3 cellular contexts compared by ENCODE assay signal in genomic region chr2:213202006-213202405, GRCh38.
TF ChIP-seq lines count a peak whose summit lies in the region.

No MANE protein-coding gene starts in this region.

TF ChIP-seq in SK-N-SH, 30 proteins besides CTCF, POLR2A, EP300 and RAD21:
- no peak for TF ChIP-seq IRF3 (IDR thresholded peaks at IDR 0.05; ENCODE audit: low read depth, low read length)
- no peak for TF ChIP-seq RFX5 (IDR thresholded peaks at IDR 0.05; ENCODE audit: low read length)
- TF ChIP-seq FOSL2 (IDR thresholded peaks at IDR 0.05; ENCODE audit: borderline replicate concordance, low read depth): no peak

TF ChIP-seq in SK-N-SH treated with all-trans-retinoic acid at 6 μM for 48 hours, 23 proteins besides CTCF, POLR2A, EP300 and RAD21:
- TF ChIP-seq PATZ1 (CRISPR knock-in tag; IDR thresholded peaks at IDR 0.05; ENCODE audit: borderline replicate concordance) (no peak), TOX (CRISPR knock-in tag; IDR thresholded peaks at IDR 0.05; ENCODE audit: borderline replicate concordance) (no peak), ZNF8 (CRISPR knock-in tag; IDR thresholded peaks at IDR 0.05) (no peak), ZC3H10 (CRISPR knock-in tag; IDR thresholded peaks at IDR 0.05) (no peak), CSRNP3 (CRISPR knock-in tag; IDR thresholded peaks at IDR 0.05) (no peak), ZFP30 (CRISPR knock-in tag; IDR thresholded peaks at IDR 0.05) (no peak), BACH2 (CRISPR knock-in tag; IDR thresholded peaks at IDR 0.05; ENCODE audit: borderline replicate concordance) (no peak), OSR1 (CRISPR knock-in tag; IDR thresholded peaks at IDR 0.05) (no peak), TCF4 (CRISPR knock-in tag; IDR thresholded peaks at IDR 0.05; ENCODE audit: borderline replicate concordance) (no peak), TSHZ2 (CRISPR knock-in tag; IDR thresholded peaks at IDR 0.05) (no peak)

TF ChIP-seq in GM12878, 131 proteins besides CTCF, POLR2A, EP300 and RAD21:
- TF ChIP-seq SUPT20H (IDR thresholded peaks at IDR 0.05; ENCODE audit: borderline replicate concordance, control insufficient read depth, low read depth, low read length) (no peak), SIN3A (IDR thresholded peaks at IDR 0.05; ENCODE audit: low read depth, low read length) (no peak), PRDM15 (CRISPR knock-in tag; IDR thresholded peaks at IDR 0.05) (no peak), DPF2 (IDR thresholded peaks at IDR 0.05) (no peak)
